In genomic region chr6:136952714-136953260, GRCh38 we compare ENCODE assay signal across 20 cellular contexts. TPM values are rescaled to one million over a fixed set of nuclear protein-coding genes. Genes with fewer than 3 reads are reported as not detected.
DNase-seq lines count a peak whose midpoint lies in the region; ATAC-seq and TF ChIP-seq lines count a peak whose summit lies in the region.
"Had no signal": no experiment of that assay in that cellular context is flagged by ENCODE, and none has a peak within 500 bp of the region (broad histone marks: within the 10 kb centered on the region; RNA-seq: fewer than 3 reads in every experiment).

No MANE protein-coding gene starts in this region.

- TF ChIP-seq POLR2A in erythroblast (IDR thresholded peaks at IDR 0.05; ENCODE audit: low read length) = no peak

- ATAC-seq in GM21723 (IDR thresholded peaks at IDR 0.05; ENCODE audit: unreplicated experiment) (no peak), GM21786 (IDR thresholded peaks at IDR 0.05; ENCODE audit: unreplicated experiment) (no peak), GM18867 (IDR thresholded peaks at IDR 0.05; ENCODE audit: unreplicated experiment) (no peak)
- ATAC-seq: stimulated activated naive B cell treated with anti-CD40 and anti-IgM and Interleukin-4, amounts not matched to agents 10 μg/mL and 1 μg/mL and 100 μg/mL, for 72 hours; T-helper 17 cell had no signal

- DNase-seq in Daoy (ENCODE audit: low read depth) = peak; percentile 10
- peak; percentile 94 for DNase-seq in NCI-H146 treated with DMSO at 0.1 percent for 48 hours (lab: John Stamatoyannopoulos, UW; ENCODE audit: unreplicated experiment)
- DNase-seq in NCI-H748 treated with DMSO at 0.1 percent for 48 hours (lab: John Stamatoyannopoulos, UW) = peak; percentile 95
- DNase-seq in erythroblast (lab: John Stamatoyannopoulos, UW) = peak; percentile 10 to 34
- no peak for DNase-seq in SK-N-DZ (ENCODE audit: low spot score)
- DNase-seq: activated CD8-positive, alpha-beta memory T cell treated with anti-CD3 and anti-CD28 coated beads, Interleukin-2, amount 50 U/mL, for 48 hours; activated naive CD4-positive, alpha-beta T cell; AML-193; DMS53; foreskin fibroblast; HCEC 1CT; stimulated activated naive B cell treated with anti-CD40 and anti-IgM and Interleukin-4, amounts not matched to agents 10 μg/mL and 1 μg/mL and 100 μg/mL, for 72 hours; T-helper 17 cell had no signal

RNA-seq across cellular contexts. Expression of gene SLC35D3, which starts 30.7 kb away (rescaled TPM):
- total RNA-seq in Daoy (2014; rRNA removed; shearing (Covaris generic)) = not detected in 2 replicates
- 1.7 and 2.4 TPM in 2 replicates for polyA plus RNA-seq in SK-N-DZ (2014; cell fraction: cytosol; rRNA removed)
- polyA plus RNA-seq in SK-N-DZ (2014; cell fraction: nucleus; rRNA removed) = 3.0 and 3.2 TPM in 2 replicates
- total RNA-seq: astrocyte, mesothelial cell of epicardium, renal cortical epithelial cell, tibial nerve had no signal
